Comparison of ENCODE assay signal across 19 cellular contexts in genomic region chr12:124143726-124144125, GRCh38.
A peak's percentile ranks its signal among the peaks of the same experiment; 100 is the strongest.
DNase-seq lines count a peak whose midpoint lies in the region; ATAC-seq, FAIRE-seq and TF ChIP-seq lines count a peak whose summit lies in the region.
"Had no signal": no experiment of that assay in that cellular context is flagged by ENCODE, and none has a peak within 500 bp of the region (broad histone marks: within the 10 kb centered on the region; RNA-seq: fewer than 3 reads in every experiment).

No MANE protein-coding gene starts in this region.

- POLR2A ChIA-PET in GM10248 (lab: Yijun Ruan, JAX) = no interaction called here

- H3K9me3 ChIP-seq in lower lobe of right lung (peaks cover 6% of the 10 kb centered on the region), small intestine (ENCODE audit: control insufficient read depth, low read depth) (no peaks in the 10 kb centered on the region)
- H3K9me3 ChIP-seq: MG63 had no signal

- WGBS in small intestine, 3 donors = 68 to 86% (median 79%) methylated on average over 5 of the region's 5 CpGs

- DNase-seq in bronchial epithelial cell (ENCODE audit: low read depth) (peak; percentile 51), lower lobe of right lung (no peak), small intestine (peak; percentile 30), GM10248 (ENCODE audit: extremely low spot score) (no peak)
- DNase-seq in stimulated activated CD4-positive, alpha-beta T cell treated with anti-CD3 and anti-CD28 coated beads, Interleukin-1b, Interleukin-23, amount 100 ng/mL, for 48 hours = no peak
- no peak for DNase-seq in stimulated activated CD4-positive, alpha-beta T cell treated with anti-CD3 and anti-CD28 coated beads, Interleukin-2, amount 100 ng/mL, for 24 hours
- DNase-seq: CD4-positive, alpha-beta T cell; COR-L47; GDM1; H7; MG63; NCI-H1417 treated with DMSO at 0.1 percent for 48 hours; NCI-H187; NCI-H446; NCI-H526; SJCRH30 had no signal

- CTCF ChIA-PET in GM10248 (lab: Yijun Ruan, JAX) = interaction anchor here (1.0 to 1.4 kb wide), 2 partner anchors 9 to 106 kb away, joined by 3 read pairs; no protein-coding TSS in a partner anchor

- H3K27me3 ChIP-seq in bronchial epithelial cell (ENCODE audit: control insufficient read depth, insufficient read depth, low read length) (no peaks in the 10 kb centered on the region), lower lobe of right lung (ENCODE audit: low read depth) (no peaks in the 10 kb centered on the region), small intestine (ENCODE audit: control insufficient read depth in 2 of 2, insufficient read depth in 2 of 2, low read length in 2 of 2) (peaks cover 0 to 6% of the 10 kb centered on the region in 2 donors)
- H3K27me3 ChIP-seq: BLaER1, MG63, SJCRH30 had no signal

- TF ChIP-seq CTCF in bronchial epithelial cell (IDR thresholded peaks at IDR 0.05; ENCODE audit: insufficient read depth, low read length, severe bottlenecking) (no peak), lower lobe of right lung (IDR thresholded peaks at IDR 0.05) (no peak), GM10248 (IDR thresholded peaks at IDR 0.05; ENCODE audit: control extremely low read depth, extremely low read depth, low read depth, missing control alignments) (no peak)

- no peak overlapping the region for H3K27ac ChIP-seq in lower lobe of right lung
- H3K27ac ChIP-seq in small intestine (ENCODE audit: low read depth in 1 of 2, low read length in 1 of 2) = no peak overlapping the region
- H3K27ac ChIP-seq: BLaER1, SJCRH30 had no signal

- ATAC-seq in lower lobe of right lung (peak; percentile 87 to 97), GM18909 (IDR thresholded peaks at IDR 0.05; ENCODE audit: poor library complexity, unreplicated experiment) (no peak)

- H3K36me3 ChIP-seq in bronchial epithelial cell (ENCODE audit: control insufficient read depth, insufficient read depth, low read length) (no peaks in the 10 kb centered on the region), lower lobe of right lung (no peaks in the 10 kb centered on the region), small intestine (ENCODE audit: control insufficient read depth in 2 of 2, insufficient read depth in 2 of 2, low read length in 2 of 2) (no peaks in the 10 kb centered on the region)
- H3K36me3 ChIP-seq: BLaER1, MG63, SJCRH30 had no signal

- H3K4me3 ChIP-seq in bronchial epithelial cell (ENCODE audit: low read depth, low read length) = no peak overlapping the region
- no peak overlapping the region for H3K4me3 ChIP-seq in lower lobe of right lung
- H3K4me3 ChIP-seq in small intestine (ENCODE audit: low read depth in 1 of 2, low read length in 2 of 2) = no peak overlapping the region
- H3K4me3 ChIP-seq: BLaER1, MG63, SJCRH30 had no signal

- FAIRE-seq in bronchial epithelial cell (lab: Jason Lieb, UNC) = no peak
- FAIRE-seq in small intestine (lab: Jason Lieb, UNC) = no peak
- FAIRE-seq: RCC 7860 had no signal

- H3K4me1 ChIP-seq in lower lobe of right lung = no peaks in the 10 kb centered on the region
- H3K4me1 ChIP-seq in small intestine (ENCODE audit: control insufficient read depth in 2 of 2, insufficient read depth in 1 of 2, low read depth in 1 of 2, low read length in 1 of 2) = no peaks in the 10 kb centered on the region

- intact Hi-C loops in lower lobe of right lung (cut with DNase I) = no loop called here

Comparison
In these comparisons a context has a peak if more than half of its experiments do, and no peak if none do; other contexts are left out.
1. DNase-seq: peak in bronchial epithelial cell (single experiment) and small intestine (single experiment); none in lower lobe of right lung (single experiment), GM10248 (single experiment), stimulated activated CD4-positive, alpha-beta T cell treated with anti-CD3 and anti-CD28 coated beads, Interleukin-1b, Interleukin-23, amount 100 ng/mL, for 48 hours (single experiment) and stimulated activated CD4-positive, alpha-beta T cell treated with anti-CD3 and anti-CD28 coated beads, Interleukin-2, amount 100 ng/mL, for 24 hours (0 of 2).